7 cellular contexts compared by ENCODE assay signal in the genomic region with DNA sequence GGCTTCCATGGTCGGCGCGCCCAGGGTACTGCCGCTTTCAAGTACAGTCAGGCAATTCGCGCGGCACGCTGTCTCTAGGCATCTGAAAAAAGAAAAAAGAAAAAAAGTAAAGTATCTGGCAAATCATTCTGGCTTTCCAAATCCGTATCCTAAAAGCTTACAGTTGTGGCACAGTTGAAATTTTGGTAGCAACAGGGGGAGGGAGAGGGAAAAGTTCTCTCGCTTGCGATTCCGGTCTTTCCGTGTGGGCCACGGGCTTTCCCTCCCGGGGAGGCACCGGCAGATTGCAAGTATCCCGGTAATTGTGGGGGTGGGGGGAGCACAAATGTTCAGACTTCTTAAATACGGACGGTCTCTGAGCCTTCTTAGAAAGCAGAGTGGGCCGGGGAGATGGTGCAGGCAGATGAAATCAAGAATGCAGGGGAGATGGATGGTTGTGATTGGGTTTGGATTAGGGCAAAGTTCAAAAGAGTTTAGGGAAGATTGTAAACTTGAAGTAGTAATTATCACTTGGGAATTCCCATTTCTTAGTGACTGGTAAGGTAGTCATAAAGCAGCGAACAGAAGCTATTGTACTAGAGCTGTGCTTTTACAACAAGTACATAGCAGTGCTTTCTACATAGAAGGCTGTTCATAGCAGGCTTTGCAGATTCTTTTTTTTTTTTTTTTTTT. TPM values are rescaled to one million over a fixed set of nuclear protein-coding genes. Genes with fewer than 3 reads are reported as not detected.
A peak's percentile ranks its signal among the peaks of the same experiment; 100 is the strongest.
DNase-seq lines count a peak whose midpoint lies in the region; ATAC-seq and TF ChIP-seq lines count a peak whose summit lies in the region.

No MANE protein-coding gene starts in this region.

- H3K27ac Mint-ChIP-seq in activated CD4-positive, alpha-beta memory T cell treated with anti-CD3 and anti-CD28 coated beads for 36 hours, result peak overlapping the region; percentile 1

- TF ChIP-seq POLR2A in gastroesophageal sphincter (IDR thresholded peaks at IDR 0.05), result no peak

- H3K4me1 Mint-ChIP-seq in activated CD4-positive, alpha-beta memory T cell treated with anti-CD3 and anti-CD28 coated beads for 36 hours (ENCODE audit: low read depth), result peaks cover 31% of the 10 kb centered on the region

- 6 to 23% methylated on average over 4 to 18 of the region's 21 CpGs for WGBS in gastroesophageal sphincter (ENCODE audit: low coverage in 1 of 2), 2 donors

- no peaks in the 10 kb centered on the region for H3K9me3 ChIP-seq in gastroesophageal sphincter

- intact Hi-C loops in activated CD4-positive, alpha-beta memory T cell treated with anti-CD3 and anti-CD28 coated beads for 36 hours (cut with micrococcal nuclease), result loop anchor here (5.0 kb wide), 1 partner anchor 186 kb away; no protein-coding TSS in a partner anchor

- CTCF ChIA-PET in activated CD4-positive, alpha-beta memory T cell treated with anti-CD3 and anti-CD28 coated beads for 36 hours (lab: Charles Lee), result interaction anchor here (1.0 to 10.6 kb wide), 6 partner anchors 9 to 528 kb away, joined by 3 to 190 read pairs (median 4); no protein-coding TSS in a partner anchor

- DNase-seq in HCEC 1CT (peak; percentile 56), NCI-H526 treated with DMSO at 0.1 percent for 48 hours (lab: John Stamatoyannopoulos, UW) (no peak), COR-L47 (lab: John Stamatoyannopoulos, UW) (no peak)
- DNase-seq in activated CD4-positive, alpha-beta memory T cell treated with anti-CD3 and anti-CD28 coated beads for 36 hours, result peak; percentile 32

- peaks cover 0 to 20% of the 10 kb centered on the region in 2 donors for H3K36me3 ChIP-seq in gastroesophageal sphincter

- POLR2A ChIA-PET in activated CD4-positive, alpha-beta memory T cell treated with anti-CD3 and anti-CD28 coated beads for 36 hours (lab: Charles Lee), result interaction anchor here (0.7 to 1.4 kb wide), 2 partner anchors 17 to 18 kb away, joined by 3 read pairs; no protein-coding TSS in a partner anchor

- no peak for TF ChIP-seq EP300 in gastroesophageal sphincter (IDR thresholded peaks at IDR 0.05)

- ATAC-seq in gastroesophageal sphincter, result no peak
- no peak for ATAC-seq in activated CD4-positive, CD25-positive, alpha-beta regulatory T cell treated with anti-CD3 and anti-CD28 coated beads, Interleukin-2, amount 50 U/mL, for 24 hours

- peaks cover 3% of the 10 kb centered on the region for H3K27me3 ChIP-seq in gastroesophageal sphincter

- peaks cover 0 to 32% (median 0%) of the 10 kb centered on the region in 3 donors for H3K4me1 ChIP-seq in gastroesophageal sphincter

- H3K4me3 ChIP-seq in gastroesophageal sphincter (peak overlapping the region; percentile 50 to 76), skin epidermis (peak overlapping the region; percentile 55 to 84 (median 66))

- H3K27me3 Mint-ChIP-seq in activated CD4-positive, alpha-beta memory T cell treated with anti-CD3 and anti-CD28 coated beads for 36 hours, result peaks cover 14% of the 10 kb centered on the region

- H3K9me3 Mint-ChIP-seq in activated CD4-positive, alpha-beta memory T cell treated with anti-CD3 and anti-CD28 coated beads for 36 hours, result no peaks in the 10 kb centered on the region

- H3K4me3 Mint-ChIP-seq in activated CD4-positive, alpha-beta memory T cell treated with anti-CD3 and anti-CD28 coated beads for 36 hours, result peak overlapping the region; percentile 90

- H3K27ac ChIP-seq in gastroesophageal sphincter (peak overlapping the region in 3 of 4 donors; percentile 89 to 98 (median 95)), skin epidermis (peak overlapping the region in 18 of 21 experiments; percentile 26 to 93 (median 80))

- no peak for TF ChIP-seq CTCF in gastroesophageal sphincter (IDR thresholded peaks at IDR 0.05)

- H3K36me3 Mint-ChIP-seq in activated CD4-positive, alpha-beta memory T cell treated with anti-CD3 and anti-CD28 coated beads for 36 hours, result peaks cover 26% of the 10 kb centered on the region

RNA-seq across cellular contexts. Expression of a gene that starts 1.2 kb away (rescaled TPM):
- total RNA-seq in activated CD4-positive, alpha-beta memory T cell treated with anti-CD3 and anti-CD28 coated beads for 36 hours, result 10 to 100 TPM; 22.9 to 23.1 TPM
- 10 to 100 TPM; 17.6 to 49.4 (median 31.4) TPM for total RNA-seq in gastroesophageal sphincter

Comparison
In these comparisons a context has a peak if more than half of its experiments do, and no peak if none do; other contexts are left out.
1. DNase-seq: peak in HCEC 1CT (single experiment) and activated CD4-positive, alpha-beta memory T cell treated with anti-CD3 and anti-CD28 coated beads for 36 hours (single experiment); none in NCI-H526 treated with DMSO at 0.1 percent for 48 hours (single experiment) and COR-L47 (single experiment).